In genomic region chr1:151514366-151514765, GRCh38 we compare ENCODE assay signal across 20 cellular contexts. TPM values are rescaled to one million over a fixed set of nuclear protein-coding genes. Genes with fewer than 3 reads are reported as not detected.
DNase-seq lines count a peak whose midpoint lies in the region; ATAC-seq and TF ChIP-seq lines count a peak whose summit lies in the region.
"Had no signal": no experiment of that assay in that cellular context is flagged by ENCODE, and none has a peak within 500 bp of the region (broad histone marks: within the 10 kb centered on the region; RNA-seq: fewer than 3 reads in every experiment).

No MANE protein-coding gene starts in this region.

- no peaks in the 10 kb centered on the region for H3K9me3 ChIP-seq in BLaER1
- no peaks in the 10 kb centered on the region for H3K9me3 ChIP-seq in MM.1S (replicated peaks; ENCODE audit: insufficient read depth, low read length)
- no peaks in the 10 kb centered on the region for H3K9me3 ChIP-seq in mucosa of stomach (ENCODE audit: control insufficient read depth, low read length)
- H3K9me3 ChIP-seq: MG63, psoas muscle had no signal

- TF ChIP-seq CTCF in MM.1S (IDR thresholded peaks at IDR 0.05; ENCODE audit: low read length): no peak

- no peaks in the 10 kb centered on the region for H3K27me3 Mint-ChIP-seq in activated T-helper 17 cell treated with anti-CD3 and anti-CD28 coated beads, Interleukin-2, amount 50 U/mL, for 72 hours

- H3K36me3 ChIP-seq in BLaER1 (no peaks in the 10 kb centered on the region; the same call in 1 of the 2 replicates), MM.1S (replicated peaks; ENCODE audit: insufficient read depth, low read length) (no peaks in the 10 kb centered on the region), mucosa of stomach (ENCODE audit: control insufficient read depth, insufficient read depth, low read length) (peaks cover 9% of the 10 kb centered on the region)
- H3K36me3 ChIP-seq: MG63 had no signal

- H3K9me3 Mint-ChIP-seq in activated T-helper 17 cell treated with anti-CD3 and anti-CD28 coated beads, Interleukin-2, amount 50 U/mL, for 72 hours: no peaks in the 10 kb centered on the region
- H3K9me3 Mint-ChIP-seq: activated naive CD4-positive, alpha-beta T cell treated with anti-CD3 and anti-CD28 coated beads for 36 hours; immature natural killer cell had no signal

- H3F3A ChIP-seq in MM.1S (ENCODE audit: insufficient read depth, low read length): peaks cover 36% of the 10 kb centered on the region

- H3K27ac Mint-ChIP-seq in activated T-helper 17 cell treated with anti-CD3 and anti-CD28 coated beads, Interleukin-2, amount 50 U/mL, for 72 hours: no peak overlapping the region
- H3K27ac Mint-ChIP-seq: activated naive CD4-positive, alpha-beta T cell treated with anti-CD3 and anti-CD28 coated beads for 36 hours; immature natural killer cell had no signal

- H3K9ac ChIP-seq in BLaER1 (no peak overlapping the region), MM.1S (ENCODE audit: low read length) (no peak overlapping the region), mucosa of stomach (ENCODE audit: low read length) (peak overlapping the region; percentile 91)

- no peak for DNase-seq in MM.1S
- DNase-seq in epithelial cell of prostate (ENCODE audit: low read depth, low spot score): no peak
- DNase-seq: activated CD4-positive, alpha-beta T cell treated with anti-CD3 and anti-CD28 coated beads for 1 hour; activated CD8-positive, alpha-beta memory T cell treated with anti-CD3 and anti-CD28 coated beads, Interleukin-2, amount 50 U/mL, for 4 hours; activated naive CD4-positive, alpha-beta T cell treated with anti-CD3 and anti-CD28 coated beads for 36 hours; effector CD8-positive, alpha-beta T cell; GDM1; immature natural killer cell; MG63; NCI-H2107; psoas muscle; substantia nigra; T-helper 2 cell had no signal

- ATAC-seq in GM21381 (IDR thresholded peaks at IDR 0.05; ENCODE audit: unreplicated experiment): no peak
- ATAC-seq in GM18511 (IDR thresholded peaks at IDR 0.05; ENCODE audit: unreplicated experiment): no peak
- ATAC-seq in activated T-helper 17 cell treated with anti-CD3 and anti-CD28 coated beads, Interleukin-2, amount 50 U/mL, for 72 hours (replicated peaks): no peak
- no peak for ATAC-seq in HG03280 (IDR thresholded peaks at IDR 0.05; ENCODE audit: unreplicated experiment)
- ATAC-seq: psoas muscle, Right ventricle myocardium inferior had no signal

- no peaks in the 10 kb centered on the region for H3K27me3 ChIP-seq in BLaER1
- H3K27me3 ChIP-seq in MM.1S (replicated peaks; ENCODE audit: insufficient read depth, low read length): 0 out of 2 replicates have a peak, but pooled peaks cover 9% of the 10 kb centered on the region
- H3K27me3 ChIP-seq in mucosa of stomach (ENCODE audit: control insufficient read depth, insufficient read depth, low read length): no peaks in the 10 kb centered on the region

- no peak overlapping the region for H3K4me3 Mint-ChIP-seq in activated T-helper 17 cell treated with anti-CD3 and anti-CD28 coated beads, Interleukin-2, amount 50 U/mL, for 72 hours
- H3K4me3 Mint-ChIP-seq: activated naive CD4-positive, alpha-beta T cell treated with anti-CD3 and anti-CD28 coated beads for 36 hours had no signal

- 0 out of 2 replicates have a peak overlapping the region, but pooled peaks have one; percentile 3 for H3K4me2 ChIP-seq in BLaER1
- H3K4me2 ChIP-seq in MM.1S (ENCODE audit: low read depth, low read length): no peak overlapping the region

- no peaks in the 10 kb centered on the region for H3K9me2 ChIP-seq in MM.1S (replicated peaks; ENCODE audit: insufficient read depth, low read length)

- H3K79me2 ChIP-seq in MM.1S (ENCODE audit: low read length): peaks cover 6% of the 10 kb centered on the region; the same call in 1 of the 2 replicates

- H3K4me1 ChIP-seq in BLaER1 (peaks cover 46% of the 10 kb centered on the region), MM.1S (ENCODE audit: low read length) (peaks cover 24% of the 10 kb centered on the region), mucosa of stomach (ENCODE audit: control insufficient read depth, insufficient read depth, low read length) (peaks cover 57% of the 10 kb centered on the region)

- H3K4me1 Mint-ChIP-seq in activated T-helper 17 cell treated with anti-CD3 and anti-CD28 coated beads, Interleukin-2, amount 50 U/mL, for 72 hours: peaks cover 10% of the 10 kb centered on the region

- H3K27ac ChIP-seq in BLaER1: no peak overlapping the region
- no peak overlapping the region for H3K27ac ChIP-seq in MM.1S (ENCODE audit: low read length)
- H3K27ac ChIP-seq in epithelial cell of prostate: peak overlapping the region; percentile 99
- H3K27ac ChIP-seq: psoas muscle had no signal

- H3K4me3 ChIP-seq in BLaER1: no peak overlapping the region
- no peak overlapping the region for H3K4me3 ChIP-seq in MM.1S (ENCODE audit: low read length)
- H3K4me3 ChIP-seq in mucosa of stomach (ENCODE audit: low read length): no peak overlapping the region
- H3K4me3 ChIP-seq: MG63, psoas muscle had no signal

- H4K20me1 ChIP-seq in BLaER1 (no peaks in the 10 kb centered on the region), MM.1S (ENCODE audit: insufficient read depth, low read length) (no peaks in the 10 kb centered on the region)

- H2AFZ ChIP-seq in MM.1S (ENCODE audit: low read length): peak overlapping the region; percentile 29; the same call in 1 of the 2 replicates

- H3K36me3 Mint-ChIP-seq in activated T-helper 17 cell treated with anti-CD3 and anti-CD28 coated beads, Interleukin-2, amount 50 U/mL, for 72 hours (ENCODE audit: low read depth): no peaks in the 10 kb centered on the region
- H3K36me3 Mint-ChIP-seq: immature natural killer cell had no signal

RNA-seq across cellular contexts. Expression of gene CGN, which starts 3.2 kb away (rescaled TPM):
- total RNA-seq in activated T-helper 17 cell treated with anti-CD3 and anti-CD28 coated beads, Interleukin-2, amount 50 U/mL, for 72 hours: 1 to 10 TPM; 2.7 to 5.5 TPM

RNA-seq across cellular contexts. Expression of gene TUFT1, which starts 25.7 kb away (rescaled TPM):
- total RNA-seq in activated T-helper 17 cell treated with anti-CD3 and anti-CD28 coated beads, Interleukin-2, amount 50 U/mL, for 72 hours: 1 to 10 TPM; 3.7 to 5.8 TPM

RNA-seq across cellular contexts. Expression of gene POGZ, which starts 55.1 kb away (rescaled TPM):
- total RNA-seq in activated T-helper 17 cell treated with anti-CD3 and anti-CD28 coated beads, Interleukin-2, amount 50 U/mL, for 72 hours: 10 to 100 TPM; 87.5 to 93.4 TPM
